ENCODE assay signal across 11 cellular contexts in the genomic region with DNA sequence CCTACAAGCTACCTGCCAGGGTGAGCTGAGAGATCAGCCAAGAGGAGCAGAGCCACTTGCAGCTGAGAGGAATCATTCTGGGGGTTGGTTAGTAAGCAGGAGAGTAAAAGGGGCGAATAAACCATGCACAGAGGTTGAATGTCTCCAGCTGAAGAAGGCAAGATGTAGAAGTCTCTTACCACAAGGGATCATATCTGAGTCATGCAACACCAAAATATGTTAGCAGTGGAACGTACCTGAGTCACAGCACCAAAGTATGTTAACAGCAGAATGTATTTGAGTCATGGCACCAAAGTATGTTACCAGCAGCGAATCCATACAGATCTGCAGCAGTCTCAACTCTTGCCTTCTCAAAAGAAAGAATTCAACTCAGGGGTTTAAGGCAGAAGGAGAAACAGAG. TPM values are rescaled to one million over a fixed set of nuclear protein-coding genes. Genes with fewer than 3 reads are reported as not detected.
A peak's percentile ranks its signal among the peaks of the same experiment; 100 is the strongest.
DNase-seq lines count a peak whose midpoint lies in the region; ATAC-seq, FAIRE-seq and TF ChIP-seq lines count a peak whose summit lies in the region.
"Had no signal": no experiment of that assay in that cellular context is flagged by ENCODE, and none has a peak within 500 bp of the region (broad histone marks: within the 10 kb centered on the region; RNA-seq: fewer than 3 reads in every experiment).

No MANE protein-coding gene starts in this region.

- H2AFZ ChIP-seq in astrocyte (ENCODE audit: low read depth, low read length) (no peak overlapping the region), OCI-LY7 (ENCODE audit: low read length) (no peak overlapping the region)

- peak; percentile 56 for ATAC-seq in HG03095 (IDR thresholded peaks at IDR 0.05; ENCODE audit: unreplicated experiment)
- ATAC-seq in stimulated activated naive CD8-positive, alpha-beta T cell treated with anti-CD3 and anti-CD28 coated beads, Interleukin-15, Interleukin-2, amounts not matched to agents 100 U/mL and 50 U/mL, for 24 hours: peak; percentile 98

- DNase-seq in activated CD4-positive, alpha-beta T cell treated with anti-CD3 and anti-CD28 coated beads for 48 hours: peak; percentile 24
- no peak for DNase-seq in activated CD4-positive, alpha-beta T cell treated with anti-CD3 and anti-CD28 coated beads, Interleukin-2, amount 10 ng/mL, durations not matched to agents 7 days and 5 days
- DNase-seq in astrocyte (ENCODE audit: low read depth) (peak; percentile 96), OCI-LY7 (ENCODE audit: low spot score) (no peak), NOMO-1 treated with DMSO at 0.1 percent for 48 hours (lab: John Stamatoyannopoulos, UW; ENCODE audit: unreplicated experiment) (no peak), GM13976 (ENCODE audit: low spot score) (no peak)
- DNase-seq in stimulated activated naive CD8-positive, alpha-beta T cell treated with anti-CD3 and anti-CD28 coated beads, Interleukin-15, Interleukin-2, amounts not matched to agents 100 U/mL and 50 U/mL, for 24 hours: no peak
- DNase-seq: NCI-H524 treated with DMSO at 0.1 percent for 48 hours had no signal

- POLR2A ChIA-PET in activated CD4-positive, alpha-beta T cell treated with anti-CD3 and anti-CD28 coated beads, Interleukin-2, amount 10 ng/mL, durations not matched to agents 7 days and 5 days (lab: Charles Lee): no interaction called here
- POLR2A ChIA-PET in OCI-LY7 (lab: Charles Lee): no interaction called here

- H3K27ac Mint-ChIP-seq in activated CD4-positive, alpha-beta T cell treated with anti-CD3 and anti-CD28 coated beads, Interleukin-2, amount 10 ng/mL, durations not matched to agents 7 days and 5 days: no peak overlapping the region
- no peak overlapping the region for H3K27ac Mint-ChIP-seq in astrocyte (ENCODE audit: unreplicated experiment)

- peak overlapping the region; percentile 59 for H3K4me2 ChIP-seq in astrocyte (ENCODE audit: low read length)
- no peak overlapping the region for H3K4me2 ChIP-seq in OCI-LY7 (ENCODE audit: low read length)
- H3K4me2 ChIP-seq: BLaER1 treated with 17β-estradiol and CSF1 and Interleukin-3, amounts not matched to agents 10 nM and 100 nM had no signal

- intact Hi-C loops in OCI-LY7 (cut with micrococcal nuclease; ENCODE audit: unreplicated experiment): no loop called here

- H3K4me1 Mint-ChIP-seq in activated CD4-positive, alpha-beta T cell treated with anti-CD3 and anti-CD28 coated beads, Interleukin-2, amount 10 ng/mL, durations not matched to agents 7 days and 5 days: no peaks in the 10 kb centered on the region
- peaks cover 9% of the 10 kb centered on the region for H3K4me1 Mint-ChIP-seq in astrocyte (ENCODE audit: low read depth, unreplicated experiment)

- no peak for TF ChIP-seq CTCF in astrocyte (IDR thresholded peaks at IDR 0.05; ENCODE audit: insufficient read depth, low read depth, low read length)
- no peak for TF ChIP-seq CTCF in OCI-LY7 (conservative IDR thresholded peaks at IDR 0.05; ENCODE audit: low read length)
- no peak for TF ChIP-seq CTCF in GM13976 (IDR thresholded peaks at IDR 0.05; ENCODE audit: borderline replicate concordance, control extremely low read depth, extremely low read depth, insufficient read depth, missing control alignments)

- H3K9me2 ChIP-seq in OCI-LY7 (ENCODE audit: insufficient read depth, low read length): no peaks in the 10 kb centered on the region

- FAIRE-seq in astrocyte (lab: Jason Lieb, UNC): peak; percentile 81
- FAIRE-seq: H1 had no signal

- H3K27ac ChIP-seq in astrocyte (ENCODE audit: low read depth, low read length) (peak overlapping the region; percentile 24), OCI-LY7 (ENCODE audit: low read depth, low read length, poor library complexity, severe bottlenecking) (no peak overlapping the region)
- H3K27ac ChIP-seq: BLaER1 treated with 17β-estradiol and CSF1 and Interleukin-3, amounts not matched to agents 10 nM and 100 nM had no signal

- H3K9me3 Mint-ChIP-seq in activated CD4-positive, alpha-beta T cell treated with anti-CD3 and anti-CD28 coated beads, Interleukin-2, amount 10 ng/mL, durations not matched to agents 7 days and 5 days: peaks cover 11% of the 10 kb centered on the region
- no peaks in the 10 kb centered on the region for H3K9me3 Mint-ChIP-seq in astrocyte (ENCODE audit: unreplicated experiment)

- no TSS peak for BruUV-seq in OCI-LY7 (replicated peaks; lab: Mats Ljungman, UMichigan)

- H3K4me3 Mint-ChIP-seq in activated CD4-positive, alpha-beta T cell treated with anti-CD3 and anti-CD28 coated beads, Interleukin-2, amount 10 ng/mL, durations not matched to agents 7 days and 5 days: no peak overlapping the region
- no peak overlapping the region for H3K4me3 Mint-ChIP-seq in astrocyte (ENCODE audit: unreplicated experiment)

- no peaks in the 10 kb centered on the region for H4K20me1 ChIP-seq in astrocyte (ENCODE audit: insufficient read depth, low read length)
- H4K20me1 ChIP-seq in OCI-LY7 (ENCODE audit: insufficient read depth, low read length): no peaks in the 10 kb centered on the region
- H4K20me1 ChIP-seq: BLaER1 treated with 17β-estradiol and CSF1 and Interleukin-3, amounts not matched to agents 10 nM and 100 nM had no signal

- in situ Hi-C loops in GM13976 (cut with MboI; ENCODE audit: low sequenced_read_pairs, unreplicated experiment): no loop called here

- H3K36me3 ChIP-seq in astrocyte (ENCODE audit: insufficient read depth, low read length) (no peaks in the 10 kb centered on the region), OCI-LY7 (ENCODE audit: insufficient read depth, low read length) (no peaks in the 10 kb centered on the region)
- H3K36me3 ChIP-seq: BLaER1 treated with 17β-estradiol and CSF1 and Interleukin-3, amounts not matched to agents 10 nM and 100 nM had no signal

- peaks cover 14% of the 10 kb centered on the region for H3K4me1 ChIP-seq in astrocyte (ENCODE audit: insufficient read depth, low read length)
- H3K4me1 ChIP-seq in OCI-LY7 (ENCODE audit: insufficient read depth, low read length, poor library complexity, severe bottlenecking): no peaks in the 10 kb centered on the region
- H3K4me1 ChIP-seq: BLaER1 treated with 17β-estradiol and CSF1 and Interleukin-3, amounts not matched to agents 10 nM and 100 nM had no signal

- no peaks in the 10 kb centered on the region for H3K27me3 ChIP-seq in astrocyte (ENCODE audit: insufficient read depth, low read length)
- H3K27me3 ChIP-seq: BLaER1 treated with 17β-estradiol and CSF1 and Interleukin-3, amounts not matched to agents 10 nM and 100 nM had no signal

- H3K79me2 ChIP-seq in astrocyte (ENCODE audit: insufficient read depth, low read length) (no peaks in the 10 kb centered on the region), OCI-LY7 (ENCODE audit: insufficient read depth, low read depth, low read length) (no peaks in the 10 kb centered on the region)

- CTCF ChIA-PET in activated CD4-positive, alpha-beta T cell treated with anti-CD3 and anti-CD28 coated beads, Interleukin-2, amount 10 ng/mL, durations not matched to agents 7 days and 5 days (lab: Charles Lee): no interaction called here
- CTCF ChIA-PET in OCI-LY7 (lab: Charles Lee; ENCODE audit: unreplicated experiment): interaction anchor here (0.6 kb wide), 1 partner anchor 425 kb away, joined by 3 read pairs; no protein-coding TSS in a partner anchor

- H3K36me3 Mint-ChIP-seq in activated CD4-positive, alpha-beta T cell treated with anti-CD3 and anti-CD28 coated beads, Interleukin-2, amount 10 ng/mL, durations not matched to agents 7 days and 5 days (ENCODE audit: low read depth): peaks cover 4% of the 10 kb centered on the region
- peaks cover 3% of the 10 kb centered on the region for H3K36me3 Mint-ChIP-seq in astrocyte (ENCODE audit: low read depth, unreplicated experiment)

- H3K9me3 ChIP-seq in astrocyte (ENCODE audit: insufficient read depth, low read depth, low read length) (no peaks in the 10 kb centered on the region), OCI-LY7 (ENCODE audit: low read length) (0 out of 2 replicates have a peak, but pooled peaks cover 5% of the 10 kb centered on the region)

- H3K4me3 ChIP-seq in astrocyte (ENCODE audit: insufficient read depth, low read depth, low read length): no peak overlapping the region
- no peak overlapping the region for H3K4me3 ChIP-seq in OCI-LY7 (ENCODE audit: low read depth, low read length, poor library complexity, severe bottlenecking)
- H3K4me3 ChIP-seq: BLaER1 treated with 17β-estradiol and CSF1 and Interleukin-3, amounts not matched to agents 10 nM and 100 nM had no signal

- no peaks in the 10 kb centered on the region for H3K27me3 Mint-ChIP-seq in activated CD4-positive, alpha-beta T cell treated with anti-CD3 and anti-CD28 coated beads, Interleukin-2, amount 10 ng/mL, durations not matched to agents 7 days and 5 days
- H3K27me3 Mint-ChIP-seq in astrocyte (ENCODE audit: low read depth, unreplicated experiment): no peaks in the 10 kb centered on the region

- H3K9ac ChIP-seq in astrocyte (ENCODE audit: low read length): no peak overlapping the region
- H3K9ac ChIP-seq: BLaER1 treated with 17β-estradiol and CSF1 and Interleukin-3, amounts not matched to agents 10 nM and 100 nM had no signal

RNA-seq across cellular contexts. Expression of gene C4orf51, which starts 29.9 kb away (rescaled TPM):
- not detected for total RNA-seq in activated CD4-positive, alpha-beta T cell treated with anti-CD3 and anti-CD28 coated beads, Interleukin-2, amount 10 ng/mL, durations not matched to agents 7 days and 5 days
- total RNA-seq in astrocyte (not detected in 2 replicates), OCI-LY7 (2022) (not detected in 2 replicates)
- total RNA-seq in OCI-LY7 (2014; rRNA removed; shearing (Covaris generic)): not detected in 2 replicates

Comparison
In these comparisons a context has a peak if more than half of its experiments do, and no peak if none do; other contexts are left out.
1. DNase-seq: peak in activated CD4-positive, alpha-beta T cell treated with anti-CD3 and anti-CD28 coated beads for 48 hours (single experiment) and astrocyte (single experiment); none in activated CD4-positive, alpha-beta T cell treated with anti-CD3 and anti-CD28 coated beads, Interleukin-2, amount 10 ng/mL, durations not matched to agents 7 days and 5 days (single experiment), stimulated activated naive CD8-positive, alpha-beta T cell treated with anti-CD3 and anti-CD28 coated beads, Interleukin-15, Interleukin-2, amounts not matched to agents 100 U/mL and 50 U/mL, for 24 hours (single experiment), OCI-LY7 (single experiment), NOMO-1 treated with DMSO at 0.1 percent for 48 hours (single experiment) and GM13976 (single experiment).